9 cellular contexts compared by ENCODE assay signal in the genomic region with DNA sequence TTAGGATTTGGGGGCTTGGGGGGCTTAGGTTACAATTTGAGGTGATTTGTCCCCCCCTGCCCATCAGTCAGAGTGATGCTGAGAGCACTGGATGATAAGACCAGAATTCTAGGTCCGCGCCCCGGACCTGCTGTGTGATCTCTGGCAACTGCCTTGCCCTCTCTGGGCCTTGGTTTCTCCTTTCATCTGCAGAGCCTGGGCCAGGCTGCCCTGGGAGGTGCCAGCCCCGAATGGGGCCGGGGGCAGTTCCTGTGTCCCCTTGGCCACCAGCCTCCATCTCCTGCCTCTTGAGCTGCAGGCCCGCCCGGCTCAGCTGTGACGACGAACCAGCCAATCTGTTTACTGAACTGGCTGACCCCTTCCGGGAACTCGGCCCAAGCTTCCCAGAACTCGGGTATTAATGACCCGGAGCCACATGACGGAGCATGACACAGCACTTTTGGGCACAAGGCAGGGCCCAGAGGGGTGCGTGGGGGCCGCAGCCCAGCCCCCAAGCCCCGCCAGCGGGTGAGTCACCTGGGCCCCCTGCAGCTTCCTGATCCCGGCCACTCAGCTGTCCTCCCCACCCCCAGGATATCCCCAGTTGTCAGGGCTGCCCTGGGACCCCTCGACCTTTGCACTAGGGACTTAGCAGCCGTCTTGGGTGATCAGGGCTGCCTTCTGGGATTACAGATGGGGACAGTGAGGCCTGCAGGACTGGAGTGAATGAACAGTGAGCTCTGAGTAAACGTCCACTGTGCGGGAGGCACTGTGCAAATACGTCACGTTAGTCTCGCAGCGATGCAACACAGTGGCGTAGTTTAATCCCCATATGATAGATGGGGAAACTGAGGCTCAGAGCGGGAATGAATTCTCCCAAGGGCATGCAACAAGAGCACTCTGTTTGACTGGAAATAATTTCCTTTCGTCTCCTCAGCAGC.
A peak's percentile ranks its signal among the peaks of the same experiment; 100 is the strongest.
DNase-seq lines count a peak whose midpoint lies in the region; ATAC-seq and TF ChIP-seq lines count a peak whose summit lies in the region.
"Had no signal": no experiment of that assay in that cellular context is flagged by ENCODE, and none has a peak within 500 bp of the region (broad histone marks: within the 10 kb centered on the region; RNA-seq: fewer than 3 reads in every experiment).

No MANE protein-coding gene starts in this region.

- H3K9me3 Mint-ChIP-seq in activated naive CD8-positive, alpha-beta T cell treated with anti-CD3 and anti-CD28 coated beads, Interleukin-2, amount 50 U/mL, for 24 hours = no peaks in the 10 kb centered on the region

- peaks cover 10% of the 10 kb centered on the region; the same call in 1 of the 2 replicates for H3K4me1 ChIP-seq in HUES6 (ENCODE audit: control insufficient read depth, insufficient read depth, low read length)

- DNase-seq in AG09319 (ENCODE audit: extremely low read depth, low read depth) = peak; percentile 97
- peak; percentile 55 for DNase-seq in activated naive CD8-positive, alpha-beta T cell treated with anti-CD3 and anti-CD28 coated beads, Interleukin-2, amount 50 U/mL, for 24 hours
- peak; percentile 93 for DNase-seq in left ventricle myocardium superior
- DNase-seq in putamen (ENCODE audit: low spot score) = peak; percentile 65
- no peak for DNase-seq in NCI-H345 (lab: John Stamatoyannopoulos, UW)
- DNase-seq in germinal center (ENCODE audit: low spot score) = no peak
- DNase-seq in GDM1 (lab: John Stamatoyannopoulos, UW) = no peak

- no peaks in the 10 kb centered on the region for H3K9me3 ChIP-seq in HUES6 (ENCODE audit: control insufficient read depth, insufficient read depth, low read depth, low read length)

- peak overlapping the region; percentile 67 for H3K9ac ChIP-seq in HUES6 (ENCODE audit: low read length)

- H3K27me3 Mint-ChIP-seq in activated naive CD8-positive, alpha-beta T cell treated with anti-CD3 and anti-CD28 coated beads, Interleukin-2, amount 50 U/mL, for 24 hours = peaks cover 12% of the 10 kb centered on the region
- H3K27me3 Mint-ChIP-seq: activated naive CD8-positive, alpha-beta T cell had no signal

- H3K36me3 ChIP-seq in HUES6 (ENCODE audit: control insufficient read depth, insufficient read depth, low read length) = no peaks in the 10 kb centered on the region

- no peak overlapping the region for H3K27ac Mint-ChIP-seq in activated naive CD8-positive, alpha-beta T cell treated with anti-CD3 and anti-CD28 coated beads, Interleukin-2, amount 50 U/mL, for 24 hours
- H3K27ac Mint-ChIP-seq: activated naive CD8-positive, alpha-beta T cell had no signal

- no peak overlapping the region for H3K4me3 Mint-ChIP-seq in activated naive CD8-positive, alpha-beta T cell treated with anti-CD3 and anti-CD28 coated beads, Interleukin-2, amount 50 U/mL, for 24 hours
- H3K4me3 Mint-ChIP-seq: activated naive CD8-positive, alpha-beta T cell had no signal

- no peak overlapping the region for H3K4me3 ChIP-seq in HUES6 (ENCODE audit: low read depth, low read length)

- intact Hi-C loops in left ventricle myocardium superior (cut with micrococcal nuclease) = no loop called here

- H3K27ac ChIP-seq in HUES6 (ENCODE audit: low read depth, low read length) = peak overlapping the region; percentile 73; the same call in 1 of the 2 replicates

- H3K27me3 ChIP-seq in HUES6 (ENCODE audit: control insufficient read depth, insufficient read depth, low read length) = no peaks in the 10 kb centered on the region

- no peak for TF ChIP-seq CTCF in AG09319 (IDR thresholded peaks at IDR 0.05; ENCODE audit: low read depth, low read length)

- no peaks in the 10 kb centered on the region for H3K36me3 Mint-ChIP-seq in activated naive CD8-positive, alpha-beta T cell treated with anti-CD3 and anti-CD28 coated beads, Interleukin-2, amount 50 U/mL, for 24 hours (ENCODE audit: low read depth)
- H3K36me3 Mint-ChIP-seq: activated naive CD8-positive, alpha-beta T cell had no signal

- H3K4me1 Mint-ChIP-seq in activated naive CD8-positive, alpha-beta T cell treated with anti-CD3 and anti-CD28 coated beads, Interleukin-2, amount 50 U/mL, for 24 hours = peaks cover 9% of the 10 kb centered on the region

- ATAC-seq in activated naive CD8-positive, alpha-beta T cell treated with anti-CD3 and anti-CD28 coated beads, Interleukin-2, amount 50 U/mL, for 24 hours = peak; percentile 13
- ATAC-seq in left ventricle myocardium superior = peak; percentile 88

Comparison
In these comparisons a context has a peak if more than half of its experiments do, and no peak if none do; other contexts are left out.
1. DNase-seq: peak in AG09319 (single experiment), activated naive CD8-positive, alpha-beta T cell treated with anti-CD3 and anti-CD28 coated beads, Interleukin-2, amount 50 U/mL, for 24 hours (single experiment), left ventricle myocardium superior (single experiment) and putamen (single experiment); none in NCI-H345 (single experiment), germinal center (single experiment) and GDM1 (single experiment).